ENCODE assay signal across 12 cellular contexts in genomic region chr11:112871909-112872511, GRCh38.
"Had no signal": no experiment of that assay in that cellular context is flagged by ENCODE, and none has a peak within 500 bp of the region (broad histone marks: within the 10 kb centered on the region; RNA-seq: fewer than 3 reads in every experiment).

No MANE protein-coding gene starts in this region.

- H3K4me3 ChIP-seq: breast epithelium, tibial nerve had no signal

- H3K36me3 ChIP-seq: breast epithelium, tibial nerve had no signal

- DNase-seq: activated CD8-positive, alpha-beta memory T cell treated with anti-CD3 and anti-CD28 coated beads, Interleukin-2, amount 50 U/mL, for 4 hours; activated CD8-positive, alpha-beta T cell treated with anti-CD3 and anti-CD28 coated beads for 36 hours; activated naive CD8-positive, alpha-beta T cell treated with anti-CD3 and anti-CD28 coated beads, Interleukin-2, amount 10 ng/mL, durations not matched to agents 7 days and 5 days; activated T-cell treated with anti-CD3 and anti-CD28 coated beads, Interleukin-2, amount 50 U/mL, for 72 hours; aorta; stimulated activated CD4-positive, alpha-beta T cell treated with anti-CD3 and anti-CD28 coated beads, Interleukin-2, amount 100 ng/mL, for 24 hours; stimulated activated naive B cell treated with anti-CD40 and anti-IgM and Interleukin-4, amounts not matched to agents 10 μg/mL and 1 μg/mL and 100 μg/mL, for 72 hours; T1000 had no signal

- ATAC-seq: activated CD8-positive, alpha-beta T cell treated with anti-CD3 and anti-CD28 coated beads for 36 hours; activated T-cell treated with anti-CD3 and anti-CD28 coated beads, Interleukin-2, amount 50 U/mL, for 72 hours; left lobe of liver; sciatic nerve; stimulated activated naive B cell treated with anti-CD40 and anti-IgM and Interleukin-4, amounts not matched to agents 10 μg/mL and 1 μg/mL and 100 μg/mL, for 72 hours had no signal

- H3K27me3 ChIP-seq: breast epithelium had no signal
